8 cellular contexts compared by ENCODE assay signal in genomic region chr2:175282300-175282699, GRCh38.
A peak's percentile ranks its signal among the peaks of the same experiment; 100 is the strongest.
DNase-seq lines count a peak whose midpoint lies in the region; ATAC-seq, FAIRE-seq and TF ChIP-seq lines count a peak whose summit lies in the region.

No MANE protein-coding gene starts in this region.

- peak in 3 of 4 experiments; percentile 15 to 46 (median 29) for TF ChIP-seq CTCF in sigmoid colon (IDR thresholded peaks at IDR 0.05)

- TF ChIP-seq POLR2A in sigmoid colon (IDR thresholded peaks at IDR 0.05), result no peak

- intact Hi-C loops in sigmoid colon (cut with DNase I), result no loop called here

- 14 to 68% methylated on average over 1 of the region's 1 CpG for WGBS in sigmoid colon, 2 donors

- peak in 2 of 3 donors; percentile 8 to 24 for DNase-seq in CD4-positive, CD25-positive, alpha-beta regulatory T cell
- DNase-seq in M059J (ENCODE audit: low read depth), result peak; percentile 25
- DNase-seq in SK-N-DZ (ENCODE audit: low spot score), result peak; percentile 59
- DNase-seq in frontal cortex (ENCODE audit: low spot score in 2 of 2), result no peak
- DNase-seq in sigmoid colon, result no peak
- no peak for DNase-seq in T-helper 1 cell
- DNase-seq in HK-2 (ENCODE audit: unreplicated experiment), result no peak

- H3K4me3 ChIP-seq in CD4-positive, CD25-positive, alpha-beta regulatory T cell (ENCODE audit: low read depth, low read length), result no peak overlapping the region
- no peak overlapping the region for H3K4me3 ChIP-seq in sigmoid colon

- peaks cover 0 to 2% (median 0%) of the 10 kb centered on the region in 4 donors for H3K4me1 Mint-ChIP-seq in CD4-positive, CD25-positive, alpha-beta regulatory T cell

- H3K36me3 Mint-ChIP-seq in CD4-positive, CD25-positive, alpha-beta regulatory T cell, result no peaks in the 10 kb centered on the region

- H3K27ac ChIP-seq in CD4-positive, CD25-positive, alpha-beta regulatory T cell (ENCODE audit: insufficient read depth, low read length, poor library complexity, severe bottlenecking), result no peak overlapping the region
- no peak overlapping the region for H3K27ac ChIP-seq in sigmoid colon

- H3K9me3 Mint-ChIP-seq in CD4-positive, CD25-positive, alpha-beta regulatory T cell, result no peaks in the 10 kb centered on the region

- H3K9me3 ChIP-seq in CD4-positive, CD25-positive, alpha-beta regulatory T cell (ENCODE audit: control insufficient read depth in 2 of 2, low read length in 2 of 2), result no peaks in the 10 kb centered on the region
- H3K9me3 ChIP-seq in sigmoid colon, result no peaks in the 10 kb centered on the region

- no peaks in the 10 kb centered on the region for H3K36me3 ChIP-seq in CD4-positive, CD25-positive, alpha-beta regulatory T cell (ENCODE audit: control insufficient read depth, insufficient read depth, low read length)
- no peaks in the 10 kb centered on the region for H3K36me3 ChIP-seq in sigmoid colon

- ATAC-seq in CD4-positive, CD25-positive, alpha-beta regulatory T cell (ENCODE audit: low read depth in 2 of 2), result no peak
- ATAC-seq in GM19351 (IDR thresholded peaks at IDR 0.05; ENCODE audit: unreplicated experiment), result peak; percentile 75

- H3K27me3 Mint-ChIP-seq in CD4-positive, CD25-positive, alpha-beta regulatory T cell, result peaks cover 23% of the 10 kb centered on the region

- no peak overlapping the region for H3K4me3 Mint-ChIP-seq in CD4-positive, CD25-positive, alpha-beta regulatory T cell

- peak; percentile 42 for FAIRE-seq in frontal cortex (lab: Jason Lieb, UNC)

- H3K27me3 ChIP-seq in CD4-positive, CD25-positive, alpha-beta regulatory T cell (ENCODE audit: control insufficient read depth, insufficient read depth, low read length), result peaks cover 7% of the 10 kb centered on the region
- no peaks in the 10 kb centered on the region for H3K27me3 ChIP-seq in sigmoid colon

- no peaks in the 10 kb centered on the region for H3K4me1 ChIP-seq in CD4-positive, CD25-positive, alpha-beta regulatory T cell (ENCODE audit: control insufficient read depth, insufficient read depth, low read length, poor library complexity, severe bottlenecking)
- H3K4me1 ChIP-seq in sigmoid colon, result no peaks in the 10 kb centered on the region

- H3K27ac Mint-ChIP-seq in CD4-positive, CD25-positive, alpha-beta regulatory T cell, result no peak overlapping the region

- TF ChIP-seq EP300 in sigmoid colon (IDR thresholded peaks at IDR 0.05), result no peak

Comparison
In these comparisons a context has a peak if more than half of its experiments do, and no peak if none do; other contexts are left out.
1. DNase-seq: peak in CD4-positive, CD25-positive, alpha-beta regulatory T cell (2 of 3), M059J (single experiment) and SK-N-DZ (single experiment); none in frontal cortex (0 of 2), sigmoid colon (single experiment), T-helper 1 cell (0 of 5) and HK-2 (single experiment).